In genomic region chr12:334114-334513, GRCh38 we compare ENCODE assay signal across 13 cellular contexts. TPM values are rescaled to one million over a fixed set of nuclear protein-coding genes. Genes with fewer than 3 reads are reported as not detected.
DNase-seq lines count a peak whose midpoint lies in the region; ATAC-seq and TF ChIP-seq lines count a peak whose summit lies in the region.
"Had no signal": no experiment of that assay in that cellular context is flagged by ENCODE, and none has a peak within 500 bp of the region (broad histone marks: within the 10 kb centered on the region; RNA-seq: fewer than 3 reads in every experiment).

No MANE protein-coding gene starts in this region.

- H3K27ac ChIP-seq in hepatocyte, result no peak overlapping the region
- H3K27ac ChIP-seq in A673 (ENCODE audit: low read depth, low read length, poor library complexity, severe bottlenecking), result no peak overlapping the region
- H3K27ac ChIP-seq: A549 had no signal

- H3K9ac ChIP-seq in adipocyte (ENCODE audit: low read length), result no peak overlapping the region

- H3K36me3 ChIP-seq in adipocyte (ENCODE audit: control insufficient read depth, insufficient read depth, low read length, severe bottlenecking), result peaks cover 72% of the 10 kb centered on the region
- H3K36me3 ChIP-seq in hepatocyte (replicated peaks; ENCODE audit: insufficient read depth, low read depth), result no peaks in the 10 kb centered on the region
- peaks cover 34% of the 10 kb centered on the region for H3K36me3 ChIP-seq in A673 (ENCODE audit: insufficient read depth, low read length, poor library complexity, severe bottlenecking)

- H3K9me3 ChIP-seq in adipocyte (ENCODE audit: control insufficient read depth, low read length) (no peaks in the 10 kb centered on the region), hepatocyte (ENCODE audit: low read depth) (no peaks in the 10 kb centered on the region), A673 (ENCODE audit: low read depth, low read length, poor library complexity, severe bottlenecking) (no peaks in the 10 kb centered on the region)
- H3K9me3 ChIP-seq: A549, Caco-2 had no signal

- DNase-seq in adipocyte (ENCODE audit: low read depth) (peak; percentile 63), choroid plexus epithelial cell (ENCODE audit: low read depth) (peak; percentile 72), hepatocyte (ENCODE audit: low spot score) (peak; percentile 11), NCI-H1048 (lab: John Stamatoyannopoulos, UW) (no peak), A673 (ENCODE audit: low spot score) (no peak)
- DNase-seq: Caco-2; CD8-positive, alpha-beta memory T cell; DND-41; GDM1; H7 had no signal

- peaks cover 13% of the 10 kb centered on the region for H3K4me1 ChIP-seq in adipocyte (ENCODE audit: control insufficient read depth, insufficient read depth, low read length)
- H3K4me1 ChIP-seq in hepatocyte (ENCODE audit: insufficient read depth), result no peaks in the 10 kb centered on the region
- no peaks in the 10 kb centered on the region for H3K4me1 ChIP-seq in A673 (ENCODE audit: insufficient read depth, low read length, poor library complexity, severe bottlenecking)
- H3K4me1 ChIP-seq: A549 had no signal

- POLR2A ChIA-PET in A673 (lab: Charles Lee; ENCODE audit: low non-redundant PET), result no interaction called here

- CTCF ChIA-PET in A673 (lab: Charles Lee), result no interaction called here

- no peaks in the 10 kb centered on the region for H3K9me2 ChIP-seq in hepatocyte (replicated peaks; ENCODE audit: insufficient read depth)

- no TSS peak for BruUV-seq in A673 (replicated peaks; lab: Mats Ljungman, UMichigan)

- H2AFZ ChIP-seq in hepatocyte, result no peak overlapping the region
- H2AFZ ChIP-seq: GM23338 had no signal

- 89% methylated on average over 1 of the region's 1 CpG for WGBS in hepatocyte (ENCODE audit: low lambda C conversion rate, missing lambda C conversion rate)

- TF ChIP-seq CTCF in choroid plexus epithelial cell (conservative IDR thresholded peaks at IDR 0.05; ENCODE audit: low read depth, low read length) (no peak), hepatocyte (IDR thresholded peaks at IDR 0.05; ENCODE audit: poor library complexity) (no peak), A673 (conservative IDR thresholded peaks at IDR 0.05; ENCODE audit: low read depth, low read length) (no peak)

- intact Hi-C loops in A673 (cut with micrococcal nuclease; ENCODE audit: unreplicated experiment), result no loop called here

- peak overlapping the region; percentile 32 for H3K4me2 ChIP-seq in hepatocyte
- H3K4me2 ChIP-seq: A549, GM23338 had no signal

- no peak for ATAC-seq in HG03342 (IDR thresholded peaks at IDR 0.05; ENCODE audit: unreplicated experiment)
- ATAC-seq: A549, GM23338 had no signal

- H4K20me1 ChIP-seq in hepatocyte (ENCODE audit: insufficient read depth, poor library complexity, severe bottlenecking), result no peaks in the 10 kb centered on the region

- no peaks in the 10 kb centered on the region for H3K27me3 ChIP-seq in adipocyte (replicated peaks; ENCODE audit: control insufficient read depth, insufficient read depth, low read length)
- H3K27me3 ChIP-seq in hepatocyte, result no peaks in the 10 kb centered on the region
- H3K27me3 ChIP-seq in A673 (replicated peaks; ENCODE audit: insufficient read depth, low read depth, low read length, poor library complexity), result no peaks in the 10 kb centered on the region

- no peak overlapping the region for H3K4me3 ChIP-seq in adipocyte (ENCODE audit: low read length)
- H3K4me3 ChIP-seq in choroid plexus epithelial cell (ENCODE audit: low read depth, low read length), result no peak overlapping the region
- no peak overlapping the region for H3K4me3 ChIP-seq in hepatocyte
- H3K4me3 ChIP-seq in A673 (ENCODE audit: low read depth, low read length, poor library complexity, severe bottlenecking), result no peak overlapping the region
- H3K4me3 ChIP-seq: A549, GM23338 had no signal

- peaks cover 17% of the 10 kb centered on the region for H3K79me2 ChIP-seq in hepatocyte

RNA-seq across cellular contexts. Expression of gene KDM5A, which starts 55.0 kb away (rescaled TPM):
- total RNA-seq in hepatocyte (43.6 and 54.7 TPM in 2 replicates), A673 (2021) (68.8 and 73.3 TPM in 2 replicates)
- polyA plus RNA-seq in hepatocyte, result 30.8 and 48.2 TPM in 2 replicates

Comparison
In these comparisons a context has a peak if more than half of its experiments do, and no peak if none do; other contexts are left out.
1. DNase-seq: peak in adipocyte (single experiment), choroid plexus epithelial cell (single experiment) and hepatocyte (single experiment); none in NCI-H1048 (single experiment) and A673 (single experiment).